ENCODE assay signal across 19 cellular contexts in the genomic region with DNA sequence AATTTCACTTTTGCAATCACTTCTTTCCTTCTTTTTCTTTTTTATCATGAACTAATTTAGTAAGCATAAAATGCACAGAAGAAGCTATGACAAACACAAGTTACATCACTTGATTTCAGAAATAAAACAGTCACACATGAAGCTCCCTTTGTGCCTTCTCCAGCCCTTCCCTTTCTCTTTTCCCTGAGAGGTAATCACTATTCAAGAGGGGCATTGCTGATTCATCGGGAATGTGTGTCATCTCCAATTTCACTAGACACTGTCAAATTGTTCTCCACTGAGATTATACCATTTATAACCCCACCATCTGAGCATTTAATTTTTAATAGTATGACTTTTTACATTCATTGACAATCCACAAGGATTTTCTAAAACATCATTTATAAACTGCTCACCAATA.
DNase-seq lines count a peak whose midpoint lies in the region; ATAC-seq and TF ChIP-seq lines count a peak whose summit lies in the region.
"Had no signal": no experiment of that assay in that cellular context is flagged by ENCODE, and none has a peak within 500 bp of the region (broad histone marks: within the 10 kb centered on the region; RNA-seq: fewer than 3 reads in every experiment).

No MANE protein-coding gene starts in this region.

- H4K20me1 ChIP-seq in MM.1S (ENCODE audit: insufficient read depth, low read length), result no peaks in the 10 kb centered on the region

- H3K9me2 ChIP-seq in MM.1S (replicated peaks; ENCODE audit: insufficient read depth, low read length), result no peaks in the 10 kb centered on the region
- H3K9me2 ChIP-seq: SK-N-SH had no signal

- no peak overlapping the region for H3K4me2 ChIP-seq in MM.1S (ENCODE audit: low read depth, low read length)
- H3K4me2 ChIP-seq: PC-9, SK-N-SH had no signal

- no peak overlapping the region for H2AFZ ChIP-seq in MM.1S (ENCODE audit: low read length)
- H2AFZ ChIP-seq: PC-9 had no signal

- no peaks in the 10 kb centered on the region for H3K9me3 ChIP-seq in MM.1S (replicated peaks; ENCODE audit: insufficient read depth, low read length)
- H3K9me3 ChIP-seq: BE2C, neutrophil, SK-N-SH, suprapubic skin had no signal

- H3K4me3 Mint-ChIP-seq in neural crest cell, result no peak overlapping the region
- H3K4me3 Mint-ChIP-seq: endodermal cell had no signal

- H3K4me3 ChIP-seq in choroid plexus epithelial cell (ENCODE audit: low read depth, low read length), result no peak overlapping the region
- no peak overlapping the region for H3K4me3 ChIP-seq in MM.1S (ENCODE audit: low read length)
- H3K4me3 ChIP-seq: PC-9, suprapubic skin had no signal

- no peaks in the 10 kb centered on the region for H3K27me3 Mint-ChIP-seq in neural crest cell (ENCODE audit: low read depth)

- peak overlapping the region; percentile 20 for H3K27ac Mint-ChIP-seq in neural crest cell (ENCODE audit: unreplicated experiment)
- H3K27ac Mint-ChIP-seq: endodermal cell had no signal

- no peak for TF ChIP-seq CTCF in choroid plexus epithelial cell (conservative IDR thresholded peaks at IDR 0.05; ENCODE audit: low read depth, low read length)
- no peak for TF ChIP-seq CTCF in neural crest cell (conservative IDR thresholded peaks at IDR 0.05)
- no peak for TF ChIP-seq CTCF in MM.1S (IDR thresholded peaks at IDR 0.05; ENCODE audit: low read length)

- no peak overlapping the region for H3K27ac ChIP-seq in MM.1S (ENCODE audit: low read length)
- H3K27ac ChIP-seq: neutrophil, PC-9, suprapubic skin had no signal

- H3K4me1 ChIP-seq in MM.1S (ENCODE audit: low read length), result no peaks in the 10 kb centered on the region
- H3K4me1 ChIP-seq: BE2C, suprapubic skin had no signal

- peak; percentile 3 for DNase-seq in HPDE6-E6E7 (ENCODE audit: extremely low spot score)
- peak; percentile 19 for DNase-seq in NCI-H69 (lab: John Stamatoyannopoulos, UW)
- peak; percentile 39 for DNase-seq in choroid plexus epithelial cell (ENCODE audit: low read depth)
- DNase-seq in neural crest cell (ENCODE audit: low read depth, low spot score), result no peak
- no peak for DNase-seq in activated CD4-positive, alpha-beta T cell treated with anti-CD3 and anti-CD28 coated beads for 1 hour
- DNase-seq in MM.1S, result no peak
- DNase-seq: BE2C; Calu3; endodermal cell; left cardiac atrium; NCI-H187 treated with DMSO at 0.1 percent for 48 hours; NCI-H524 treated with DMSO at 0.1 percent for 48 hours; PC-9; retina; SK-N-SH; stimulated activated CD4-positive, alpha-beta T cell treated with anti-CD3 and anti-CD28 coated beads, Interleukin-12 subunit alpha, Interleukin-12 subunit beta, amount 100 ng/mL, for 4 hours had no signal

- no peaks in the 10 kb centered on the region for H3K9me3 Mint-ChIP-seq in neural crest cell
- H3K9me3 Mint-ChIP-seq: endodermal cell had no signal

- H3K36me3 ChIP-seq in MM.1S (replicated peaks; ENCODE audit: insufficient read depth, low read length), result no peaks in the 10 kb centered on the region
- H3K36me3 ChIP-seq: BE2C, neutrophil, suprapubic skin had no signal

- no peak overlapping the region for H3K9ac ChIP-seq in MM.1S (ENCODE audit: low read length)
- H3K9ac ChIP-seq: SK-N-SH had no signal

- no peaks in the 10 kb centered on the region for H3K36me3 Mint-ChIP-seq in neural crest cell (ENCODE audit: low read depth)

- H3K79me2 ChIP-seq in MM.1S (ENCODE audit: low read length), result no peaks in the 10 kb centered on the region

- no peaks in the 10 kb centered on the region for H3K27me3 ChIP-seq in MM.1S (replicated peaks; ENCODE audit: insufficient read depth, low read length)
- H3K27me3 ChIP-seq: BE2C, neutrophil, suprapubic skin had no signal

- no peaks in the 10 kb centered on the region for H3F3A ChIP-seq in MM.1S (ENCODE audit: insufficient read depth, low read length)

- no peak for ATAC-seq in GM18870 (IDR thresholded peaks at IDR 0.05; ENCODE audit: unreplicated experiment)
- ATAC-seq: left cardiac atrium had no signal

- H3K4me1 Mint-ChIP-seq in neural crest cell, result peaks cover 23% of the 10 kb centered on the region
- H3K4me1 Mint-ChIP-seq: endodermal cell had no signal

Comparison
In these comparisons a context has a peak if more than half of its experiments do, and no peak if none do; other contexts are left out.
1. DNase-seq: peak in HPDE6-E6E7 (single experiment), NCI-H69 (single experiment) and choroid plexus epithelial cell (single experiment); none in neural crest cell (single experiment), activated CD4-positive, alpha-beta T cell treated with anti-CD3 and anti-CD28 coated beads for 1 hour (single experiment) and MM.1S (single experiment).